10 cellular contexts compared by ENCODE assay signal in genomic region chr17:81924557-81925532, GRCh38. TPM values are rescaled to one million over a fixed set of nuclear protein-coding genes. Genes with fewer than 3 reads are reported as not detected.
DNase-seq lines count a peak whose midpoint lies in the region; ATAC-seq lines count a peak whose summit lies in the region.
"Had no signal": no experiment of that assay in that cellular context is flagged by ENCODE, and none has a peak within 500 bp of the region (broad histone marks: within the 10 kb centered on the region; RNA-seq: fewer than 3 reads in every experiment).

No MANE protein-coding gene starts in this region.

- peaks cover 38% of the 10 kb centered on the region for H3K4me1 Mint-ChIP-seq in activated T-cell treated with anti-CD3 and anti-CD28 coated beads, Interleukin-2, amount 50 U/mL, for 72 hours (ENCODE audit: low read depth)
- H3K4me1 Mint-ChIP-seq in activated CD4-positive, alpha-beta memory T cell treated with anti-CD3 and anti-CD28 coated beads, Interleukin-2, amount 10 ng/mL, durations not matched to agents 7 days and 5 days: peaks cover 43% of the 10 kb centered on the region

- H3K9me3 Mint-ChIP-seq in activated T-cell treated with anti-CD3 and anti-CD28 coated beads, Interleukin-2, amount 50 U/mL, for 72 hours: no peaks in the 10 kb centered on the region
- H3K9me3 Mint-ChIP-seq in activated CD4-positive, alpha-beta memory T cell treated with anti-CD3 and anti-CD28 coated beads, Interleukin-2, amount 10 ng/mL, durations not matched to agents 7 days and 5 days: no peaks in the 10 kb centered on the region

- no peak for DNase-seq in activated T-cell treated with anti-CD3 and anti-CD28 coated beads, Interleukin-2, amount 50 U/mL, for 72 hours
- DNase-seq in activated T-cell treated with anti-CD3 and anti-CD28 coated beads, Interleukin-2, amount 50 U/mL, for 1 hour: no peak
- DNase-seq in activated CD4-positive, alpha-beta memory T cell treated with anti-CD3 and anti-CD28 coated beads, Interleukin-2, amount 10 ng/mL, durations not matched to agents 7 days and 5 days: peak; percentile 57
- DNase-seq in islet precursor cell (peak; percentile 86), AG08396 (ENCODE audit: low spot score) (no peak)
- DNase-seq: effector CD4-positive, alpha-beta T cell had no signal

- no peak overlapping the region for H3K27ac Mint-ChIP-seq in activated T-cell treated with anti-CD3 and anti-CD28 coated beads, Interleukin-2, amount 50 U/mL, for 72 hours
- H3K27ac Mint-ChIP-seq in activated CD4-positive, alpha-beta memory T cell treated with anti-CD3 and anti-CD28 coated beads, Interleukin-2, amount 10 ng/mL, durations not matched to agents 7 days and 5 days: peak overlapping the region; percentile 94

- no peak for ATAC-seq in activated T-cell treated with anti-CD3 and anti-CD28 coated beads, Interleukin-2, amount 50 U/mL, for 72 hours (replicated peaks in 1 of 2)
- no peak for ATAC-seq in HG02798 (IDR thresholded peaks at IDR 0.05; ENCODE audit: poor library complexity, unreplicated experiment)
- no peak for ATAC-seq in HG02623 (IDR thresholded peaks at IDR 0.05; ENCODE audit: unreplicated experiment)

- H3K9me3 ChIP-seq in subcutaneous abdominal adipose tissue (ENCODE audit: control insufficient read depth in 5 of 5, low read length in 5 of 5): no peaks in the 10 kb centered on the region

- H3K4me3 ChIP-seq in subcutaneous abdominal adipose tissue (ENCODE audit: low read depth in 1 of 5, low read length in 5 of 5): peak overlapping the region in 3 of 5 donors; percentile 15 to 59 (median 19)

- H3K36me3 Mint-ChIP-seq in activated T-cell treated with anti-CD3 and anti-CD28 coated beads, Interleukin-2, amount 50 U/mL, for 72 hours (ENCODE audit: insufficient read depth in 2 of 2): peaks cover 2% of the 10 kb centered on the region in 2 donors
- peaks cover 20% of the 10 kb centered on the region for H3K36me3 Mint-ChIP-seq in activated CD4-positive, alpha-beta memory T cell treated with anti-CD3 and anti-CD28 coated beads, Interleukin-2, amount 10 ng/mL, durations not matched to agents 7 days and 5 days (ENCODE audit: low read depth)

- peak overlapping the region; percentile 18 to 97 for H3K4me3 Mint-ChIP-seq in activated T-cell treated with anti-CD3 and anti-CD28 coated beads, Interleukin-2, amount 50 U/mL, for 72 hours
- peak overlapping the region; percentile 59 for H3K4me3 Mint-ChIP-seq in activated CD4-positive, alpha-beta memory T cell treated with anti-CD3 and anti-CD28 coated beads, Interleukin-2, amount 10 ng/mL, durations not matched to agents 7 days and 5 days

- CTCF ChIA-PET in activated CD4-positive, alpha-beta memory T cell treated with anti-CD3 and anti-CD28 coated beads, Interleukin-2, amount 10 ng/mL, durations not matched to agents 7 days and 5 days (lab: Charles Lee): interaction anchor here (0.9 to 1.7 kb wide), 3 partner anchors 35 to 64 kb away, joined by 3 to 6 read pairs (median 5); partner anchors contain the start of genes NOTUM and P4HB

- peak overlapping the region; percentile 60 for H3K27ac ChIP-seq in subcutaneous abdominal adipose tissue (ENCODE audit: low read depth, low read length)

- no peaks in the 10 kb centered on the region for H3K27me3 Mint-ChIP-seq in activated T-cell treated with anti-CD3 and anti-CD28 coated beads, Interleukin-2, amount 50 U/mL, for 72 hours (ENCODE audit: low read depth)
- peaks cover 4% of the 10 kb centered on the region for H3K27me3 Mint-ChIP-seq in activated CD4-positive, alpha-beta memory T cell treated with anti-CD3 and anti-CD28 coated beads, Interleukin-2, amount 10 ng/mL, durations not matched to agents 7 days and 5 days

- H3K36me3 ChIP-seq in subcutaneous abdominal adipose tissue (ENCODE audit: control insufficient read depth in 5 of 5, insufficient read depth in 5 of 5, low read length in 5 of 5): peaks cover 0 to 24% (median 18%) of the 10 kb centered on the region in 5 donors

- H3K27me3 ChIP-seq in subcutaneous abdominal adipose tissue (ENCODE audit: control insufficient read depth in 5 of 5, insufficient read depth in 4 of 5, low read length in 5 of 5): peaks cover 6 to 11% (median 10%) of the 10 kb centered on the region in 5 donors

- POLR2A ChIA-PET in activated CD4-positive, alpha-beta memory T cell treated with anti-CD3 and anti-CD28 coated beads, Interleukin-2, amount 10 ng/mL, durations not matched to agents 7 days and 5 days (lab: Charles Lee): interaction anchor here (0.7 to 7.6 kb wide), 12 partner anchors 8 to 525 kb away, joined by 3 to 62 read pairs (median 4); partner anchors contain the start of genes ANAPC11, ARHGDIA, ARL16 and HGS

- peaks cover 8 to 77% (median 72%) of the 10 kb centered on the region in 5 donors for H3K4me1 ChIP-seq in subcutaneous abdominal adipose tissue (ENCODE audit: control insufficient read depth in 5 of 5, insufficient read depth in 5 of 5, low read length in 5 of 5)

- H3K9ac ChIP-seq in subcutaneous abdominal adipose tissue (ENCODE audit: low read length in 5 of 5): peak overlapping the region in 1 of 5 donors; percentile 52

RNA-seq across cellular contexts. Expression of gene MAFG, which starts 2.7 kb away (rescaled TPM):
- total RNA-seq in activated T-cell treated with anti-CD3 and anti-CD28 coated beads, Interleukin-2, amount 50 U/mL, for 72 hours: 10 to 100 TPM; 41.5 to 44.7 TPM
- total RNA-seq in activated CD4-positive, alpha-beta memory T cell treated with anti-CD3 and anti-CD28 coated beads, Interleukin-2, amount 10 ng/mL, durations not matched to agents 7 days and 5 days: 10 to 100 TPM; 35.2 to 36.5 TPM

RNA-seq across cellular contexts. Expression of gene SIRT7, which starts 6.9 kb away (rescaled TPM):
- 10 to 100 TPM; 42.2 to 44.2 TPM for total RNA-seq in activated T-cell treated with anti-CD3 and anti-CD28 coated beads, Interleukin-2, amount 50 U/mL, for 72 hours
- 10 to 100 TPM; 55.8 to 58.4 TPM for total RNA-seq in activated CD4-positive, alpha-beta memory T cell treated with anti-CD3 and anti-CD28 coated beads, Interleukin-2, amount 10 ng/mL, durations not matched to agents 7 days and 5 days

RNA-seq across cellular contexts. Expression of gene PYCR1, which starts 12.3 kb away (rescaled TPM):
- total RNA-seq in activated T-cell treated with anti-CD3 and anti-CD28 coated beads, Interleukin-2, amount 50 U/mL, for 72 hours: 100 to 1,000 TPM; 141 to 178 TPM
- total RNA-seq in activated CD4-positive, alpha-beta memory T cell treated with anti-CD3 and anti-CD28 coated beads, Interleukin-2, amount 10 ng/mL, durations not matched to agents 7 days and 5 days: 10 to 100 TPM; 25.8 to 34.7 TPM

RNA-seq across cellular contexts. Expression of gene PCYT2, which starts 13.6 kb away (rescaled TPM):
- total RNA-seq in activated T-cell treated with anti-CD3 and anti-CD28 coated beads, Interleukin-2, amount 50 U/mL, for 72 hours: 10 to 100 TPM; 13.9 to 14.2 TPM
- total RNA-seq in activated CD4-positive, alpha-beta memory T cell treated with anti-CD3 and anti-CD28 coated beads, Interleukin-2, amount 10 ng/mL, durations not matched to agents 7 days and 5 days: 10 to 100 TPM; 41.6 to 44.4 TPM

RNA-seq across cellular contexts. Expression of gene MYADML2, which starts 22.2 kb away (rescaled TPM):
- not detected for total RNA-seq in activated T-cell treated with anti-CD3 and anti-CD28 coated beads, Interleukin-2, amount 50 U/mL, for 72 hours
- not detected for total RNA-seq in activated CD4-positive, alpha-beta memory T cell treated with anti-CD3 and anti-CD28 coated beads, Interleukin-2, amount 10 ng/mL, durations not matched to agents 7 days and 5 days
- total RNA-seq: renal cortical epithelial cell had no signal

Comparison
In these comparisons a context has a peak if more than half of its experiments do, and no peak if none do; other contexts are left out.
1. DNase-seq: peak in activated CD4-positive, alpha-beta memory T cell treated with anti-CD3 and anti-CD28 coated beads, Interleukin-2, amount 10 ng/mL, durations not matched to agents 7 days and 5 days (single experiment) and islet precursor cell (single experiment); none in activated T-cell treated with anti-CD3 and anti-CD28 coated beads, Interleukin-2, amount 50 U/mL, for 72 hours (0 of 2), activated T-cell treated with anti-CD3 and anti-CD28 coated beads, Interleukin-2, amount 50 U/mL, for 1 hour (single experiment) and AG08396 (single experiment).